14 cellular contexts compared by ENCODE assay signal in the genomic region with DNA sequence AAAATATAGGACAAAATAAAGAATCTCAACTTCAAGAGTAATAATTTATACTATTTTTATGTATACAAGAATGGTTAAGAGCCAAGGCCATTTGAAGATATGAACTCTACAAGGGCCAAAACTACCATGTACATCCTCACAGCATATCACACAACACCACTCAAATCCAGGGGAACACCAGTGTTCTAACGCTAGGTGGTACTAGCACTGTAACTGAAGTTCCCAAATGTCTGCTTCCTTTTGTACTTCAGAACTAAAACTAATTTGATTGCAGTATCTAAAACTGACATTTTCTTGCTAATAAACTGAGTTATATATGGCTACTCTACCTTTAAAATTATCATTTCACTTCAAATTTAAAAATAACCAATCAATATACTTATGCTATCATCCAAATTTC. TPM values are rescaled to one million over a fixed set of nuclear protein-coding genes. Genes with fewer than 3 reads are reported as not detected.
A peak's percentile ranks its signal among the peaks of the same experiment; 100 is the strongest.
DNase-seq lines count a peak whose midpoint lies in the region; ATAC-seq and TF ChIP-seq lines count a peak whose summit lies in the region.
"Had no signal": no experiment of that assay in that cellular context is flagged by ENCODE, and none has a peak within 500 bp of the region (broad histone marks: within the 10 kb centered on the region; RNA-seq: fewer than 3 reads in every experiment).

No MANE protein-coding gene starts in this region.

- H3K27ac ChIP-seq in dorsolateral prefrontal cortex: no peak overlapping the region
- H3K27ac ChIP-seq: SK-N-MC had no signal

- H3K27me3 ChIP-seq in dorsolateral prefrontal cortex (no peaks in the 10 kb centered on the region), kidney epithelial cell (ENCODE audit: control insufficient read depth, insufficient read depth, low read length) (no peaks in the 10 kb centered on the region)

- intact Hi-C loops in dorsolateral prefrontal cortex (cut with DNase I): no loop called here

- TF ChIP-seq CTCF in AG09309 (IDR thresholded peaks at IDR 0.05; ENCODE audit: control insufficient read depth, insufficient read depth, low read depth, low read length, missing control alignments) (peak; percentile 38), dorsolateral prefrontal cortex (IDR thresholded peaks at IDR 0.05 in 54 of 56, conservative IDR thresholded peaks at IDR 0.05 in 2 of 56; ENCODE audit: low read depth in 1 of 56, partially characterized antibody in 56 of 56) (peak in 41 of 56 donors; percentile 12 to 56 (median 33)), kidney epithelial cell (IDR thresholded peaks at IDR 0.05; ENCODE audit: insufficient read depth, low read length, poor library complexity, severe bottlenecking) (peak; percentile 8)

- no peak overlapping the region for H3K4me3 ChIP-seq in AG09309 (ENCODE audit: control insufficient read depth, low read depth, low read length)
- no peak overlapping the region for H3K4me3 ChIP-seq in dorsolateral prefrontal cortex
- no peak overlapping the region for H3K4me3 ChIP-seq in kidney epithelial cell (ENCODE audit: low read depth, low read length)
- H3K4me3 ChIP-seq: SK-N-MC had no signal

- DNase-seq in AG09309 (ENCODE audit: low read depth) (no peak), MV-4-11 (lab: John Stamatoyannopoulos, UW) (peak; percentile 24), dorsolateral prefrontal cortex (no peak), kidney epithelial cell (ENCODE audit: low read depth) (no peak)
- no peak for DNase-seq in activated CD8-positive, alpha-beta memory T cell treated with anti-CD3 and anti-CD28 coated beads, Interleukin-2, amount 50 U/mL, for 48 hours
- DNase-seq: amniotic stem cell; foreskin melanocyte; NCI-H2029; stimulated activated CD4-positive, alpha-beta T cell treated with anti-CD3 and anti-CD28 coated beads, Interleukin-12 subunit alpha, Interleukin-12 subunit beta, amount 100 ng/mL, for 4 hours had no signal

- peaks cover 1% of the 10 kb centered on the region for H3K36me3 ChIP-seq in kidney epithelial cell (ENCODE audit: control insufficient read depth, insufficient read depth, low read length)

- ATAC-seq in HG03457 (IDR thresholded peaks at IDR 0.05; ENCODE audit: unreplicated experiment) (no peak), HG02870 (IDR thresholded peaks at IDR 0.05; ENCODE audit: unreplicated experiment) (no peak), GM21360 (IDR thresholded peaks at IDR 0.05; ENCODE audit: unreplicated experiment) (no peak)
- ATAC-seq: stimulated activated memory B cell treated with anti-CD40 and anti-IgM and Interleukin-4, amounts not matched to agents 10 μg/mL and 1 μg/mL and 100 μg/mL, for 72 hours had no signal

RNA-seq across cellular contexts. Expression of a gene that starts 47.0 kb away (rescaled TPM):
- total RNA-seq in dorsolateral prefrontal cortex (10 to 100 TPM; 47.8 to 91.4 (median 67.5) TPM), kidney epithelial cell (17.0 and 27.4 TPM in 2 replicates)
